ENCODE assay signal across 13 cellular contexts in genomic region chr10:15035385-15036301, GRCh38. TPM values are rescaled to one million over a fixed set of nuclear protein-coding genes. Genes with fewer than 3 reads are reported as not detected.
DNase-seq lines count a peak whose midpoint lies in the region; ATAC-seq and TF ChIP-seq lines count a peak whose summit lies in the region.
"Had no signal": no experiment of that assay in that cellular context is flagged by ENCODE, and none has a peak within 500 bp of the region (broad histone marks: within the 10 kb centered on the region; RNA-seq: fewer than 3 reads in every experiment).

No MANE protein-coding gene starts in this region.

- no peak overlapping the region for H3K27ac ChIP-seq in mesendoderm (ENCODE audit: low read depth, low read length)

- H3K9me3 Mint-ChIP-seq in CD14-positive monocyte: peaks cover 0 to 7% (median 0%) of the 10 kb centered on the region in 7 donors
- H3K9me3 Mint-ChIP-seq in endothelial cell (ENCODE audit: unreplicated experiment): no peaks in the 10 kb centered on the region

- H3K23ac ChIP-seq in mesendoderm (ENCODE audit: low read length): no peak overlapping the region

- H3K4me3 ChIP-seq in MG63 (no peak overlapping the region), cardiac fibroblast (replicated peaks in 1 of 2; ENCODE audit: low read depth in 2 of 2, low read length in 2 of 2) (no peak overlapping the region), mesendoderm (ENCODE audit: low read length) (no peak overlapping the region)

- intact Hi-C loops in CD14-positive monocyte (cut with micrococcal nuclease): no loop called here

- no peak for ATAC-seq in GM18907 (IDR thresholded peaks at IDR 0.05; ENCODE audit: unreplicated experiment)
- ATAC-seq: stimulated activated memory B cell treated with anti-CD40 and anti-IgM and Interleukin-4, amounts not matched to agents 10 μg/mL and 1 μg/mL and 100 μg/mL, for 72 hours had no signal

- no peaks in the 10 kb centered on the region for H3K36me3 ChIP-seq in MG63
- no peaks in the 10 kb centered on the region for H3K36me3 ChIP-seq in mesendoderm (ENCODE audit: control insufficient read depth, insufficient read depth, low read length)
- H3K36me3 ChIP-seq: heart right ventricle had no signal

- no peak overlapping the region for H4K5ac ChIP-seq in mesendoderm (ENCODE audit: low read length)

- no peak overlapping the region for H2BK120ac ChIP-seq in mesendoderm (ENCODE audit: low read depth, low read length)

- no peak overlapping the region for H2BK5ac ChIP-seq in mesendoderm (ENCODE audit: low read length)

- H3K27ac Mint-ChIP-seq in CD14-positive monocyte: peak overlapping the region; percentile 64 to 92 (median 81)
- no peak overlapping the region for H3K27ac Mint-ChIP-seq in endothelial cell (ENCODE audit: unreplicated experiment)
- H3K27ac Mint-ChIP-seq: progenitor cell of endocrine pancreas; stimulated activated memory B cell treated with anti-CD40 and anti-IgM and Interleukin-4, amounts not matched to agents 10 μg/mL and 1 μg/mL and 100 μg/mL, for 72 hours had no signal

- no peaks in the 10 kb centered on the region for H3K79me1 ChIP-seq in mesendoderm (ENCODE audit: low read length)

- H3K4me1 Mint-ChIP-seq in CD14-positive monocyte (peaks cover 56% of the 10 kb centered on the region), endothelial cell (ENCODE audit: unreplicated experiment) (peaks cover 16% of the 10 kb centered on the region)

- H3K9ac ChIP-seq in mesendoderm (ENCODE audit: low read length): no peak overlapping the region

- H3K36me3 Mint-ChIP-seq in CD14-positive monocyte (no peaks in the 10 kb centered on the region), endothelial cell (ENCODE audit: low read depth, unreplicated experiment) (no peaks in the 10 kb centered on the region)
- H3K36me3 Mint-ChIP-seq: stimulated activated memory B cell treated with anti-CD40 and anti-IgM and Interleukin-4, amounts not matched to agents 10 μg/mL and 1 μg/mL and 100 μg/mL, for 72 hours had no signal

- no peak overlapping the region for H3K56ac ChIP-seq in mesendoderm (ENCODE audit: low read length)

- H3K79me2 ChIP-seq in mesendoderm (ENCODE audit: control insufficient read depth, insufficient read depth, low read length): no peaks in the 10 kb centered on the region

- no peak overlapping the region for H2AK5ac ChIP-seq in mesendoderm (ENCODE audit: low read length)

- H4K8ac ChIP-seq in mesendoderm (ENCODE audit: low read depth, low read length): no peak overlapping the region

- no peak overlapping the region for H3K4me2 ChIP-seq in mesendoderm (ENCODE audit: low read length)

- DNase-seq in CD14-positive monocyte (ENCODE audit: low spot score): peak; percentile 83
- peak; percentile 55 for DNase-seq in MG63
- peak; percentile 10 to 80 for DNase-seq in cardiac fibroblast (ENCODE audit: low read depth in 2 of 2)
- peak; percentile 54 for DNase-seq in mesendoderm
- DNase-seq in activated CD8-positive, alpha-beta memory T cell treated with anti-CD3 and anti-CD28 coated beads, Interleukin-2, amount 50 U/mL, for 4 hours: no peak
- DNase-seq in endothelial cell (ENCODE audit: low spot score): no peak
- DNase-seq in cerebellar nuclear complex (lab: John Stamatoyannopoulos, UW): no peak
- DNase-seq: activated naive CD4-positive, alpha-beta T cell treated with anti-CD3 and anti-CD28 coated beads, Interleukin-2, amount 50 U/mL, for 16 hours; NCI-H2171 had no signal

- H3K9me3 ChIP-seq in MG63: no peaks in the 10 kb centered on the region
- H3K9me3 ChIP-seq: heart right ventricle had no signal

- TF ChIP-seq CTCF in CD14-positive monocyte (IDR thresholded peaks at IDR 0.05) (no peak), cardiac fibroblast (IDR thresholded peaks at IDR 0.05; ENCODE audit: low read depth, low read length) (no peak), endothelial cell (IDR thresholded peaks at IDR 0.05; ENCODE audit: unreplicated experiment) (no peak)

- no peaks in the 10 kb centered on the region for H3K4me1 ChIP-seq in mesendoderm (ENCODE audit: control insufficient read depth, low read depth, low read length)

- H3K4ac ChIP-seq in mesendoderm (ENCODE audit: low read depth, low read length): no peak overlapping the region

- no peak overlapping the region for H3K18ac ChIP-seq in mesendoderm (ENCODE audit: low read length)

- no CpG with 5 or more reads among the region's 18 CpGs for WGBS in mesendoderm (ENCODE audit: extremely low coverage, insufficient coverage, low lambda C conversion rate)

- peaks cover 0 to 13% (median 4%) of the 10 kb centered on the region in 3 donors for H3K27me3 Mint-ChIP-seq in CD14-positive monocyte (ENCODE audit: low read depth in 3 of 3)
- peaks cover 3% of the 10 kb centered on the region for H3K27me3 Mint-ChIP-seq in endothelial cell (ENCODE audit: unreplicated experiment)

- no peaks in the 10 kb centered on the region for H3K27me3 ChIP-seq in MG63
- no peaks in the 10 kb centered on the region for H3K27me3 ChIP-seq in mesendoderm (ENCODE audit: insufficient read depth, low read length, poor library complexity)
- H3K27me3 ChIP-seq: heart right ventricle had no signal

- no peak overlapping the region for H2BK15ac ChIP-seq in mesendoderm (replicated peaks; ENCODE audit: low read depth)

- H3K4me3 Mint-ChIP-seq in CD14-positive monocyte (peak overlapping the region; percentile 59 to 78), endothelial cell (ENCODE audit: unreplicated experiment) (no peak overlapping the region)
- H3K4me3 Mint-ChIP-seq: stimulated activated memory B cell treated with anti-CD40 and anti-IgM and Interleukin-4, amounts not matched to agents 10 μg/mL and 1 μg/mL and 100 μg/mL, for 72 hours had no signal

RNA-seq across cellular contexts. Expression of gene OLAH, which starts 8.1 kb away (rescaled TPM):
- not detected for polyA plus RNA-seq in CD14-positive monocyte
- total RNA-seq in MG63 (2014; rRNA removed; shearing (Covaris generic); ENCODE audit: low replicate concordance): 0.23 TPM in 1 of 2 replicates, not detected in the other
- 0.06 TPM for polyA plus RNA-seq in mesendoderm (2013, experiment 1 of 2)
- 0.04 TPM for polyA plus RNA-seq in mesendoderm (2013, experiment 2 of 2)
- 0.54 TPM for total RNA-seq in endothelial cell (ENCODE audit: unreplicated experiment)
- total RNA-seq: progenitor cell of endocrine pancreas had no signal

RNA-seq across cellular contexts. Expression of gene ACBD7, which starts 52.9 kb away (rescaled TPM):
- polyA plus RNA-seq in CD14-positive monocyte: not detected
- total RNA-seq in MG63 (2014; rRNA removed; shearing (Covaris generic); ENCODE audit: low replicate concordance): 1.5 and 3.9 TPM in 2 replicates
- 1.9 TPM for polyA plus RNA-seq in mesendoderm (2013, experiment 1 of 2)
- 2.2 TPM for polyA plus RNA-seq in mesendoderm (2013, experiment 2 of 2)
- total RNA-seq in endothelial cell (ENCODE audit: unreplicated experiment): 0.33 TPM

Comparison
In these comparisons a context has a peak if more than half of its experiments do, and no peak if none do; other contexts are left out.
1. DNase-seq: peak in CD14-positive monocyte (single experiment), MG63 (single experiment), cardiac fibroblast (2 of 2) and mesendoderm (single experiment); none in activated CD8-positive, alpha-beta memory T cell treated with anti-CD3 and anti-CD28 coated beads, Interleukin-2, amount 50 U/mL, for 4 hours (single experiment), endothelial cell (single experiment) and cerebellar nuclear complex (0 of 2).